Comparison of ENCODE assay signal across 16 cellular contexts in genomic region chr6:102387351-102388033, GRCh38.
DNase-seq lines count a peak whose midpoint lies in the region; ATAC-seq, FAIRE-seq and TF ChIP-seq lines count a peak whose summit lies in the region.
"Had no signal": no experiment of that assay in that cellular context is flagged by ENCODE, and none has a peak within 500 bp of the region (broad histone marks: within the 10 kb centered on the region; RNA-seq: fewer than 3 reads in every experiment).

No MANE protein-coding gene starts in this region.

- H3K9me3 Mint-ChIP-seq in astrocyte (ENCODE audit: unreplicated experiment) = no peaks in the 10 kb centered on the region

- no peaks in the 10 kb centered on the region for H3K79me2 ChIP-seq in Karpas-422 (ENCODE audit: low read length)
- no peaks in the 10 kb centered on the region for H3K79me2 ChIP-seq in astrocyte (ENCODE audit: insufficient read depth, low read length)

- H3K9me3 ChIP-seq in Karpas-422 (ENCODE audit: low read length) (no peaks in the 10 kb centered on the region), astrocyte (ENCODE audit: insufficient read depth, low read depth, low read length) (no peaks in the 10 kb centered on the region), body of pancreas (no peaks in the 10 kb centered on the region)

- no peak overlapping the region for H3K9ac ChIP-seq in Karpas-422 (ENCODE audit: low read length)
- no peak overlapping the region for H3K9ac ChIP-seq in astrocyte (ENCODE audit: low read length)

- no peak for ATAC-seq in body of pancreas
- ATAC-seq: K562 had no signal

- intact Hi-C loops in body of pancreas (cut with DNase I) = no loop called here

- H3K4me2 ChIP-seq in Karpas-422 (ENCODE audit: low read depth, low read length, poor library complexity, severe bottlenecking) (no peak overlapping the region), astrocyte (ENCODE audit: low read length) (no peak overlapping the region)

- H4K20me1 ChIP-seq in Karpas-422 (ENCODE audit: insufficient read depth, low read depth, low read length) = no peaks in the 10 kb centered on the region
- no peaks in the 10 kb centered on the region for H4K20me1 ChIP-seq in astrocyte (ENCODE audit: insufficient read depth, low read length)

- no peaks in the 10 kb centered on the region for H3K36me3 ChIP-seq in Karpas-422 (ENCODE audit: insufficient read depth, low read length)
- H3K36me3 ChIP-seq in astrocyte (ENCODE audit: insufficient read depth, low read length) = no peaks in the 10 kb centered on the region
- H3K36me3 ChIP-seq in body of pancreas (replicated peaks in 1 of 2; ENCODE audit: insufficient read depth in 1 of 2, low read depth in 2 of 2) = no peaks in the 10 kb centered on the region

- peak overlapping the region; percentile 35 for H3K27ac Mint-ChIP-seq in astrocyte (ENCODE audit: unreplicated experiment)
- H3K27ac Mint-ChIP-seq: B cell had no signal

- H3K4me1 Mint-ChIP-seq in astrocyte (ENCODE audit: low read depth, unreplicated experiment) = peaks cover 16% of the 10 kb centered on the region
- H3K4me1 Mint-ChIP-seq: B cell; CD4-positive, CD25-positive, alpha-beta regulatory T cell had no signal

- peak overlapping the region; percentile 38; the same call in 1 of the 2 replicates for H2AFZ ChIP-seq in Karpas-422 (ENCODE audit: low read length)
- no peak overlapping the region for H2AFZ ChIP-seq in astrocyte (ENCODE audit: low read depth, low read length)

- no peak overlapping the region for H3K4me3 Mint-ChIP-seq in astrocyte (ENCODE audit: unreplicated experiment)
- H3K4me3 Mint-ChIP-seq: B cell; CD4-positive, CD25-positive, alpha-beta regulatory T cell had no signal

- H3K27ac ChIP-seq in Karpas-422 (ENCODE audit: low read length) = no peak overlapping the region
- H3K27ac ChIP-seq in astrocyte (ENCODE audit: low read depth, low read length) = no peak overlapping the region
- peak overlapping the region; percentile 88 for H3K27ac ChIP-seq in epithelial cell of prostate
- no peak overlapping the region for H3K27ac ChIP-seq in body of pancreas

- DNase-seq in Karpas-422 (no peak), astrocyte (ENCODE audit: low read depth) (no peak), epithelial cell of prostate (ENCODE audit: low read depth, low spot score) (no peak), putamen (ENCODE audit: low spot score) (no peak), body of pancreas (no peak), activated gamma-delta T cell treated with Interleukin-2 at 50 U/mL for 16 hours (no peak), hepatic stellate cell (ENCODE audit: low spot score) (no peak)
- DNase-seq: CD4-positive, CD25-positive, alpha-beta regulatory T cell; H7; NCI-H1417 treated with DMSO at 0.1 percent for 48 hours; NCI-H2029; NCI-H524; SHP77 treated with DMSO at 0.1 percent for 48 hours had no signal

- H3K4me3 ChIP-seq in Karpas-422 (ENCODE audit: low read length) (no peak overlapping the region), astrocyte (ENCODE audit: insufficient read depth, low read depth, low read length) (no peak overlapping the region), body of pancreas (no peak overlapping the region)
- H3K4me3 ChIP-seq: K562 had no signal

- TF ChIP-seq POLR2A in body of pancreas (IDR thresholded peaks at IDR 0.05) = no peak

- H3K9me2 ChIP-seq in Karpas-422 (replicated peaks; ENCODE audit: insufficient read depth, low read length) = no peaks in the 10 kb centered on the region

- FAIRE-seq in astrocyte (lab: Jason Lieb, UNC) = no peak
- FAIRE-seq: K562, RCC 7860 had no signal

- H3K4me1 ChIP-seq in Karpas-422 (ENCODE audit: low read length) = no peaks in the 10 kb centered on the region
- no peaks in the 10 kb centered on the region for H3K4me1 ChIP-seq in astrocyte (ENCODE audit: insufficient read depth, low read length)
- no peaks in the 10 kb centered on the region for H3K4me1 ChIP-seq in body of pancreas

- TF ChIP-seq CTCF in astrocyte (IDR thresholded peaks at IDR 0.05; ENCODE audit: insufficient read depth, low read depth, low read length) = no peak
- TF ChIP-seq CTCF in body of pancreas (IDR thresholded peaks at IDR 0.05) = no peak

- H3K27me3 ChIP-seq in Karpas-422 (ENCODE audit: low read length) (no peaks in the 10 kb centered on the region), astrocyte (ENCODE audit: insufficient read depth, low read length) (no peaks in the 10 kb centered on the region), body of pancreas (no peaks in the 10 kb centered on the region)

- no peaks in the 10 kb centered on the region for H3K36me3 Mint-ChIP-seq in astrocyte (ENCODE audit: low read depth, unreplicated experiment)
- H3K36me3 Mint-ChIP-seq: CD4-positive, CD25-positive, alpha-beta regulatory T cell had no signal

- WGBS in body of pancreas, 2 donors = 49 to 52% methylated on average over 2 of the region's 2 CpGs

- no peaks in the 10 kb centered on the region for H3K27me3 Mint-ChIP-seq in astrocyte (ENCODE audit: low read depth, unreplicated experiment)
- H3K27me3 Mint-ChIP-seq: B cell; CD4-positive, CD25-positive, alpha-beta regulatory T cell had no signal
